Comparison of ENCODE assay signal across 22 cellular contexts in genomic region chr1:182709225-182709764, GRCh38. TPM values are rescaled to one million over a fixed set of nuclear protein-coding genes. Genes with fewer than 3 reads are reported as not detected.
"Had no signal": no experiment of that assay in that cellular context is flagged by ENCODE, and none has a peak within 500 bp of the region (broad histone marks: within the 10 kb centered on the region; RNA-seq: fewer than 3 reads in every experiment).

No MANE protein-coding gene starts in this region.

- ATAC-seq: body of pancreas, heart left ventricle, left ventricle myocardium superior, natural killer cell had no signal

- H3K9me3 Mint-ChIP-seq: activated B cell treated with CpG ODN at 0.5 μM for 24 hours; mesothelial cell of epicardium; natural killer cell; T-helper 1 cell treated with Interleukin-12 subunit alpha and Interleukin-12 subunit beta and Interleukin-4 antibody, amounts not matched to agents 30 μg/mL and 1 μg/mL, for 36 hours had no signal

- H3K27ac Mint-ChIP-seq: activated B cell treated with CpG ODN at 0.5 μM for 24 hours; mesothelial cell of epicardium; natural killer cell; progenitor cell of endocrine pancreas; T-helper 1 cell treated with Interleukin-12 subunit alpha and Interleukin-12 subunit beta and Interleukin-4 antibody, amounts not matched to agents 30 μg/mL and 1 μg/mL, for 36 hours had no signal

- H3K4me1 Mint-ChIP-seq: activated B cell treated with CpG ODN at 0.5 μM for 24 hours, mesothelial cell of epicardium, natural killer cell had no signal

- H3K27me3 Mint-ChIP-seq: activated B cell treated with CpG ODN at 0.5 μM for 24 hours, progenitor cell of endocrine pancreas had no signal

- H3K36me3 Mint-ChIP-seq: mesothelial cell of epicardium, natural killer cell had no signal

- DNase-seq: activated B cell treated with CpG ODN at 0.5 μM for 24 hours; anterior cingulate cortex; body of pancreas; cortex of kidney; heart left ventricle; left ventricle myocardium superior; mammary epithelial cell; natural killer cell; retina; sigmoid colon; stimulated activated CD4-positive, alpha-beta T cell treated with anti-CD3 and anti-CD28 coated beads, Interleukin-4, amount 100 ng/mL, for 1 hour; stimulated activated naive CD4-positive, alpha-beta T cell treated with Interleukin-2 at 50 U/mL for 16 hours; tibial artery had no signal

- H3K4me3 Mint-ChIP-seq: activated B cell treated with CpG ODN at 0.5 μM for 24 hours; mesothelial cell of epicardium; natural killer cell; T-helper 1 cell treated with Interleukin-12 subunit alpha and Interleukin-12 subunit beta and Interleukin-4 antibody, amounts not matched to agents 30 μg/mL and 1 μg/mL, for 36 hours had no signal

RNA-seq across cellular contexts. Expression of gene RGS8, which starts 24.9 kb away (rescaled TPM):
- total RNA-seq: activated B cell treated with CpG ODN at 0.5 μM for 24 hours, body of pancreas, epithelial cell of proximal tubule, fibroblast of villous mesenchyme, left ventricle myocardium superior, mammary epithelial cell, mesothelial cell of epicardium, natural killer cell, osteocyte, SK-MEL-5, smooth muscle cell, ureter had no signal
